Comparison of ENCODE assay signal across 2 cellular contexts in genomic region chr5:14332038-14332631, GRCh38.
TF ChIP-seq lines count a peak whose summit lies in the region.

No MANE protein-coding gene starts in this region.

TF ChIP-seq in WTC11, 78 proteins besides CTCF, POLR2A, EP300 and RAD21:
- TF ChIP-seq MXD4 (CRISPR knock-in tag; IDR thresholded peaks at IDR 0.05; ENCODE audit: borderline replicate concordance) (no peak), ZNF263 (CRISPR knock-in tag; IDR thresholded peaks at IDR 0.05; ENCODE audit: low read depth) (no peak), RORB (CRISPR knock-in tag; IDR thresholded peaks at IDR 0.05) (no peak), MYBL2 (CRISPR knock-in tag; IDR thresholded peaks at IDR 0.05) (no peak), HMGA2 (CRISPR knock-in tag; IDR thresholded peaks at IDR 0.05) (no peak), JUN (CRISPR knock-in tag; IDR thresholded peaks at IDR 0.05) (no peak), KAT7 (CRISPR knock-in tag; IDR thresholded peaks at IDR 0.05; ENCODE audit: borderline replicate concordance) (no peak), ZNF219 (CRISPR knock-in tag; IDR thresholded peaks at IDR 0.05; ENCODE audit: borderline replicate concordance) (no peak), TEAD1 (CRISPR knock-in tag; IDR thresholded peaks at IDR 0.05) (no peak), PREB (CRISPR knock-in tag; IDR thresholded peaks at IDR 0.05; ENCODE audit: borderline replicate concordance) (no peak), GRHL2 (CRISPR knock-in tag; IDR thresholded peaks at IDR 0.05; ENCODE audit: insufficient replicate concordance, severe bottlenecking) (no peak)
- TF ChIP-seq, protein P1, sequence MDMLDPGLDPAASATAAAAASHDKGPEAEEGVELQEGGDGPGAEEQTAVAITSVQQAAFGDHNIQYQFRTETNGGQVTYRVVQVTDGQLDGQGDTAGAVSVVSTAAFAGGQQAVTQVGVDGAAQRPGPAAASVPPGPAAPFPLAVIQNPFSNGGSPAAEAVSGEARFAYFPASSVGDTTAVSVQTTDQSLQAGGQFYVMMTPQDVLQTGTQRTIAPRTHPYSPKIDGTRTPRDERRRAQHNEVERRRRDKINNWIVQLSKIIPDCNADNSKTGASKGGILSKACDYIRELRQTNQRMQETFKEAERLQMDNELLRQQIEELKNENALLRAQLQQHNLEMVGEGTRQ (CRISPR knock-in tag; IDR thresholded peaks at IDR 0.05): no peak
- TF ChIP-seq, protein P2, sequence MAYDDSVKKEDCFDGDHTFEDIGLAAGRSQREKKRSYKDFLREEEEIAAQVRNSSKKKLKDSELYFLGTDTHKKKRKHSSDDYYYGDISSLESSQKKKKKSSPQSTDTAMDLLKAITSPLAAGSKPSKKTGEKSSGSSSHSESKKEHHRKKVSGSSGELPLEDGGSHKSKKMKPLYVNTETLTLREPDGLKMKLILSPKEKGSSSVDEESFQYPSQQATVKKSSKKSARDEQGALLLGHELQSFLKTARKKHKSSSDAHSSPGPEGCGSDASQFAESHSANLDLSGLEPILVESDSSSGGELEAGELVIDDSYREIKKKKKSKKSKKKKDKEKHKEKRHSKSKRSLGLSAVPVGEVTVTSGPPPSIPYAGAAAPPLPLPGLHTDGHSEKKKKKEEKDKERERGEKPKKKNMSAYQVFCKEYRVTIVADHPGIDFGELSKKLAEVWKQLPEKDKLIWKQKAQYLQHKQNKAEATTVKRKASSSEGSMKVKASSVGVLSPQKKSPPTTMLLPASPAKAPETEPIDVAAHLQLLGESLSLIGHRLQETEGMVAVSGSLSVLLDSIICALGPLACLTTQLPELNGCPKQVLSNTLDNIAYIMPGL (CRISPR knock-in tag; IDR thresholded peaks at IDR 0.05): no peak
- TF ChIP-seq, protein P3, sequence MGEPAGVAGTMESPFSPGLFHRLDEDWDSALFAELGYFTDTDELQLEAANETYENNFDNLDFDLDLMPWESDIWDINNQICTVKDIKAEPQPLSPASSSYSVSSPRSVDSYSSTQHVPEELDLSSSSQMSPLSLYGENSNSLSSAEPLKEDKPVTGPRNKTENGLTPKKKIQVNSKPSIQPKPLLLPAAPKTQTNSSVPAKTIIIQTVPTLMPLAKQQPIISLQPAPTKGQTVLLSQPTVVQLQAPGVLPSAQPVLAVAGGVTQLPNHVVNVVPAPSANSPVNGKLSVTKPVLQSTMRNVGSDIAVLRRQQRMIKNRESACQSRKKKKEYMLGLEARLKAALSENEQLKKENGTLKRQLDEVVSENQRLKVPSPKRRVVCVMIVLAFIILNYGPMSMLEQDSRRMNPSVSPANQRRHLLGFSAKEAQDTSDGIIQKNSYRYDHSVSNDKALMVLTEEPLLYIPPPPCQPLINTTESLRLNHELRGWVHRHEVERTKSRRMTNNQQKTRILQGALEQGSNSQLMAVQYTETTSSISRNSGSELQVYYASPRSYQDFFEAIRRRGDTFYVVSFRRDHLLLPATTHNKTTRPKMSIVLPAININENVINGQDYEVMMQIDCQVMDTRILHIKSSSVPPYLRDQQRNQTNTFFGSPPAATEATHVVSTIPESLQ (CRISPR knock-in tag; IDR thresholded peaks at IDR 0.05): no peak
- TF ChIP-seq, protein P4, sequence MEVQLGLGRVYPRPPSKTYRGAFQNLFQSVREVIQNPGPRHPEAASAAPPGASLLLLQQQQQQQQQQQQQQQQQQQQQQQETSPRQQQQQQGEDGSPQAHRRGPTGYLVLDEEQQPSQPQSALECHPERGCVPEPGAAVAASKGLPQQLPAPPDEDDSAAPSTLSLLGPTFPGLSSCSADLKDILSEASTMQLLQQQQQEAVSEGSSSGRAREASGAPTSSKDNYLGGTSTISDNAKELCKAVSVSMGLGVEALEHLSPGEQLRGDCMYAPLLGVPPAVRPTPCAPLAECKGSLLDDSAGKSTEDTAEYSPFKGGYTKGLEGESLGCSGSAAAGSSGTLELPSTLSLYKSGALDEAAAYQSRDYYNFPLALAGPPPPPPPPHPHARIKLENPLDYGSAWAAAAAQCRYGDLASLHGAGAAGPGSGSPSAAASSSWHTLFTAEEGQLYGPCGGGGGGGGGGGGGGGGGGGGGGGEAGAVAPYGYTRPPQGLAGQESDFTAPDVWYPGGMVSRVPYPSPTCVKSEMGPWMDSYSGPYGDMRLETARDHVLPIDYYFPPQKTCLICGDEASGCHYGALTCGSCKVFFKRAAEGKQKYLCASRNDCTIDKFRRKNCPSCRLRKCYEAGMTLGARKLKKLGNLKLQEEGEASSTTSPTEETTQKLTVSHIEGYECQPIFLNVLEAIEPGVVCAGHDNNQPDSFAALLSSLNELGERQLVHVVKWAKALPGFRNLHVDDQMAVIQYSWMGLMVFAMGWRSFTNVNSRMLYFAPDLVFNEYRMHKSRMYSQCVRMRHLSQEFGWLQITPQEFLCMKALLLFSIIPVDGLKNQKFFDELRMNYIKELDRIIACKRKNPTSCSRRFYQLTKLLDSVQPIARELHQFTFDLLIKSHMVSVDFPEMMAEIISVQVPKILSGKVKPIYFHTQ (CRISPR knock-in tag; IDR thresholded peaks at IDR 0.05): no peak

TF ChIP-seq in neural cell, 6 proteins besides CTCF, POLR2A, EP300 and RAD21:
- no peak for TF ChIP-seq SMC3 (conservative IDR thresholded peaks at IDR 0.05; ENCODE audit: poor library complexity)
- peak; percentile 85 for TF ChIP-seq MXI1 (conservative IDR thresholded peaks at IDR 0.05; ENCODE audit: poor library complexity, severe bottlenecking)
- no peak for TF ChIP-seq TAF1 (IDR thresholded peaks at IDR 0.05; ENCODE audit: low read depth)
- peak; percentile 85 for TF ChIP-seq POLR2AphosphoS5 (IDR thresholded peaks at IDR 0.05)
- TF ChIP-seq EZH2 (IDR thresholded peaks at IDR 0.05; ENCODE audit: borderline replicate concordance, insufficient read depth, low read length, poor library complexity, severe bottlenecking): no peak
- TF ChIP-seq, protein P5, sequence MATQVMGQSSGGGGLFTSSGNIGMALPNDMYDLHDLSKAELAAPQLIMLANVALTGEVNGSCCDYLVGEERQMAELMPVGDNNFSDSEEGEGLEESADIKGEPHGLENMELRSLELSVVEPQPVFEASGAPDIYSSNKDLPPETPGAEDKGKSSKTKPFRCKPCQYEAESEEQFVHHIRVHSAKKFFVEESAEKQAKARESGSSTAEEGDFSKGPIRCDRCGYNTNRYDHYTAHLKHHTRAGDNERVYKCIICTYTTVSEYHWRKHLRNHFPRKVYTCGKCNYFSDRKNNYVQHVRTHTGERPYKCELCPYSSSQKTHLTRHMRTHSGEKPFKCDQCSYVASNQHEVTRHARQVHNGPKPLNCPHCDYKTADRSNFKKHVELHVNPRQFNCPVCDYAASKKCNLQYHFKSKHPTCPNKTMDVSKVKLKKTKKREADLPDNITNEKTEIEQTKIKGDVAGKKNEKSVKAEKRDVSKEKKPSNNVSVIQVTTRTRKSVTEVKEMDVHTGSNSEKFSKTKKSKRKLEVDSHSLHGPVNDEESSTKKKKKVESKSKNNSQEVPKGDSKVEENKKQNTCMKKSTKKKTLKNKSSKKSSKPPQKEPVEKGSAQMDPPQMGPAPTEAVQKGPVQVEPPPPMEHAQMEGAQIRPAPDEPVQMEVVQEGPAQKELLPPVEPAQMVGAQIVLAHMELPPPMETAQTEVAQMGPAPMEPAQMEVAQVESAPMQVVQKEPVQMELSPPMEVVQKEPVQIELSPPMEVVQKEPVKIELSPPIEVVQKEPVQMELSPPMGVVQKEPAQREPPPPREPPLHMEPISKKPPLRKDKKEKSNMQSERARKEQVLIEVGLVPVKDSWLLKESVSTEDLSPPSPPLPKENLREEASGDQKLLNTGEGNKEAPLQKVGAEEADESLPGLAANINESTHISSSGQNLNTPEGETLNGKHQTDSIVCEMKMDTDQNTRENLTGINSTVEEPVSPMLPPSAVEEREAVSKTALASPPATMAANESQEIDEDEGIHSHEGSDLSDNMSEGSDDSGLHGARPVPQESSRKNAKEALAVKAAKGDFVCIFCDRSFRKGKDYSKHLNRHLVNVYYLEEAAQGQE (IDR thresholded peaks at IDR 0.05; ENCODE audit: borderline replicate concordance): peak; percentile 86
